ENCODE assay signal across 13 cellular contexts in the genomic region with DNA sequence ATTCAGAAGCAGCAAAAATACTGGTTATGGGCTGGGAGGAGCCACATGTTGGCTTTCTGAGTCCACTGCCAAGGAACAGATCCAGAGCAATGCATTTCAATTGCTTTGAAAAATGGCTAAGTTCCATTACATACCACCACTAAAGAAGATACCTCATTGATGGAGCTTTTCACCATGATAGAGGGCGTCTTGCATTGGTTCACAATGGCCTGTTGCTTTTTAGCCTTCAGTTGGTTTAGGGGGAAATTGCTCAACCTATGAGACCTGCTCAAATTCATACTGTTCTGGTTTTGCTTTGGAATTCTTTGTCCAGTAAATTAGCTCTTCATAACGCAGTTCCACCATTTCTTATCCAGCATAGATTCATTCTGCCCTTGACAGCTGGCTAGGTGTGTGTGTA. TPM values are rescaled to one million over a fixed set of nuclear protein-coding genes. Genes with fewer than 3 reads are reported as not detected.
DNase-seq lines count a peak whose midpoint lies in the region; ATAC-seq and TF ChIP-seq lines count a peak whose summit lies in the region.
"Had no signal": no experiment of that assay in that cellular context is flagged by ENCODE, and none has a peak within 500 bp of the region (broad histone marks: within the 10 kb centered on the region; RNA-seq: fewer than 3 reads in every experiment).

No MANE protein-coding gene starts in this region.

- peaks cover 45% of the 10 kb centered on the region for H3K36me3 Mint-ChIP-seq in activated CD8-positive, alpha-beta memory T cell treated with anti-CD3 and anti-CD28 coated beads, Interleukin-2, amount 10 ng/mL, durations not matched to agents 7 days and 5 days
- peaks cover 36% of the 10 kb centered on the region for H3K36me3 Mint-ChIP-seq in activated naive CD8-positive, alpha-beta T cell treated with anti-CD3 and anti-CD28 coated beads for 36 hours

- peaks cover 23% of the 10 kb centered on the region for H3K4me1 Mint-ChIP-seq in activated CD8-positive, alpha-beta memory T cell treated with anti-CD3 and anti-CD28 coated beads, Interleukin-2, amount 10 ng/mL, durations not matched to agents 7 days and 5 days
- peaks cover 42% of the 10 kb centered on the region for H3K4me1 Mint-ChIP-seq in activated naive CD8-positive, alpha-beta T cell treated with anti-CD3 and anti-CD28 coated beads for 36 hours

- no peak overlapping the region for H3K4me3 ChIP-seq in neutrophil (ENCODE audit: low read depth in 1 of 2, low read length in 1 of 2)
- no peak overlapping the region for H3K4me3 ChIP-seq in ascending aorta
- H3K4me3 ChIP-seq: GM23248, MG63 had no signal

- TF ChIP-seq CTCF in neutrophil (IDR thresholded peaks at IDR 0.05), result no peak
- no peak for TF ChIP-seq CTCF in ascending aorta (IDR thresholded peaks at IDR 0.05)

- peaks cover 61% of the 10 kb centered on the region for H3K36me3 ChIP-seq in neutrophil
- H3K36me3 ChIP-seq in ascending aorta, result no peaks in the 10 kb centered on the region
- H3K36me3 ChIP-seq: MG63 had no signal

- no peaks in the 10 kb centered on the region for H3K9me3 Mint-ChIP-seq in activated CD8-positive, alpha-beta memory T cell treated with anti-CD3 and anti-CD28 coated beads, Interleukin-2, amount 10 ng/mL, durations not matched to agents 7 days and 5 days (ENCODE audit: low read depth)
- no peaks in the 10 kb centered on the region for H3K9me3 Mint-ChIP-seq in activated naive CD8-positive, alpha-beta T cell treated with anti-CD3 and anti-CD28 coated beads for 36 hours
- H3K9me3 Mint-ChIP-seq: nephron had no signal

- H3K27ac Mint-ChIP-seq in activated CD8-positive, alpha-beta memory T cell treated with anti-CD3 and anti-CD28 coated beads, Interleukin-2, amount 10 ng/mL, durations not matched to agents 7 days and 5 days, result peak overlapping the region; percentile 9
- H3K27ac Mint-ChIP-seq in activated naive CD8-positive, alpha-beta T cell treated with anti-CD3 and anti-CD28 coated beads for 36 hours, result peak overlapping the region; percentile 57

- H3K27me3 Mint-ChIP-seq in activated CD8-positive, alpha-beta memory T cell treated with anti-CD3 and anti-CD28 coated beads, Interleukin-2, amount 10 ng/mL, durations not matched to agents 7 days and 5 days, result no peaks in the 10 kb centered on the region
- peaks cover 4% of the 10 kb centered on the region for H3K27me3 Mint-ChIP-seq in activated naive CD8-positive, alpha-beta T cell treated with anti-CD3 and anti-CD28 coated beads for 36 hours

- peaks cover 5% of the 10 kb centered on the region for H3K9me3 ChIP-seq in neutrophil
- no peaks in the 10 kb centered on the region for H3K9me3 ChIP-seq in ascending aorta
- H3K9me3 ChIP-seq: MG63 had no signal

- CTCF ChIA-PET in activated CD8-positive, alpha-beta memory T cell treated with anti-CD3 and anti-CD28 coated beads, Interleukin-2, amount 10 ng/mL, durations not matched to agents 7 days and 5 days (lab: Charles Lee), result interaction anchor here (0.6 to 2.9 kb wide), 24 partner anchors 10 to 503 kb away, joined by 3 to 22 read pairs (median 5); no protein-coding TSS in a partner anchor

- H3K27me3 ChIP-seq in neutrophil (no peaks in the 10 kb centered on the region), ascending aorta (no peaks in the 10 kb centered on the region)

- H3K27ac ChIP-seq in neutrophil (peak overlapping the region; percentile 67), ascending aorta (no peak overlapping the region)
- H3K27ac ChIP-seq: GM23248 had no signal

- DNase-seq in activated CD8-positive, alpha-beta memory T cell treated with anti-CD3 and anti-CD28 coated beads, Interleukin-2, amount 10 ng/mL, durations not matched to agents 7 days and 5 days, result no peak
- no peak for DNase-seq in activated CD8-positive, alpha-beta memory T cell treated with anti-CD3 and anti-CD28 coated beads, Interleukin-2, amount 50 U/mL, for 48 hours
- DNase-seq in activated naive CD8-positive, alpha-beta T cell treated with anti-CD3 and anti-CD28 coated beads for 36 hours, result no peak
- DNase-seq in DMS114 treated with DMSO at 0.1 percent for 48 hours (lab: John Stamatoyannopoulos, UW; ENCODE audit: unreplicated experiment) (no peak), HuH-7.5 (ENCODE audit: low spot score) (no peak), ascending aorta (ENCODE audit: low spot score in 2 of 2) (no peak)

- intact Hi-C loops in ascending aorta (cut with DNase I), result no loop called here

- ATAC-seq in activated CD8-positive, alpha-beta memory T cell treated with anti-CD3 and anti-CD28 coated beads, Interleukin-2, amount 10 ng/mL, durations not matched to agents 7 days and 5 days, result no peak
- ATAC-seq in HG03378 (IDR thresholded peaks at IDR 0.05; ENCODE audit: unreplicated experiment), result peak; percentile 4

- H3K4me1 ChIP-seq in neutrophil (ENCODE audit: control insufficient read depth in 1 of 2, insufficient read depth in 1 of 2, low read depth in 1 of 2, low read length in 1 of 2) (peaks cover 9 to 14% of the 10 kb centered on the region in 2 experiments), ascending aorta (no peaks in the 10 kb centered on the region)

- no peak overlapping the region for H3K4me3 Mint-ChIP-seq in activated CD8-positive, alpha-beta memory T cell treated with anti-CD3 and anti-CD28 coated beads, Interleukin-2, amount 10 ng/mL, durations not matched to agents 7 days and 5 days
- no peak overlapping the region for H3K4me3 Mint-ChIP-seq in activated naive CD8-positive, alpha-beta T cell treated with anti-CD3 and anti-CD28 coated beads for 36 hours
- H3K4me3 Mint-ChIP-seq: nephron had no signal

RNA-seq across cellular contexts. Expression of a gene that starts 21.2 kb away (rescaled TPM):
- not detected for total RNA-seq in activated CD8-positive, alpha-beta memory T cell treated with anti-CD3 and anti-CD28 coated beads, Interleukin-2, amount 10 ng/mL, durations not matched to agents 7 days and 5 days
- total RNA-seq in activated naive CD8-positive, alpha-beta T cell treated with anti-CD3 and anti-CD28 coated beads for 36 hours, result not detected
- total RNA-seq in ascending aorta, result not detected
- total RNA-seq: bronchial epithelial cell; GM23248; T-helper 1 cell treated with Interleukin-12 subunit alpha and Interleukin-12 subunit beta and Interleukin-4 antibody, amounts not matched to agents 30 ng/mL and 1 ng/mL, for 36 hours had no signal

RNA-seq across cellular contexts. Expression of a gene that starts 55.9 kb away (rescaled TPM):
- total RNA-seq in activated CD8-positive, alpha-beta memory T cell treated with anti-CD3 and anti-CD28 coated beads, Interleukin-2, amount 10 ng/mL, durations not matched to agents 7 days and 5 days, result 1,000 to 10,000 TPM in 1 of 2 experiments, 100 to 1,000 TPM in 1; 923 to 1,101 TPM
- 100 to 1,000 TPM; 886 to 901 TPM for total RNA-seq in activated naive CD8-positive, alpha-beta T cell treated with anti-CD3 and anti-CD28 coated beads for 36 hours
- total RNA-seq in ascending aorta, result 78.0 TPM
- total RNA-seq: GM23248 had no signal

Comparison
In these comparisons a context has a peak if more than half of its experiments do, and no peak if none do; other contexts are left out.
1. RNA of a gene that starts 55.9 kb away (total RNA-seq): 923 to 1,101 TPM in activated CD8-positive, alpha-beta memory T cell treated with anti-CD3 and anti-CD28 coated beads, Interleukin-2, amount 10 ng/mL, durations not matched to agents 7 days and 5 days and 886 to 901 TPM in activated naive CD8-positive, alpha-beta T cell treated with anti-CD3 and anti-CD28 coated beads for 36 hours; 78.0 TPM in ascending aorta (single experiment); every median in the first group is over 10 times any median in the second.